In genomic region chr16:170088-170507, GRCh38 we compare ENCODE assay signal across 2 cellular contexts.
TF ChIP-seq lines count a peak whose summit lies in the region.

No MANE protein-coding gene starts in this region.

TF ChIP-seq in GM23338, 12 proteins besides CTCF, POLR2A, EP300 and RAD21:
- TF ChIP-seq ETS1 (IDR thresholded peaks at IDR 0.05) (peak; percentile 65), REST (IDR thresholded peaks at IDR 0.05; ENCODE audit: unreplicated experiment) (peak; percentile 67)

TF ChIP-seq in GM12878, 131 proteins besides CTCF, POLR2A, EP300 and RAD21:
- TF ChIP-seq REST (IDR thresholded peaks at IDR 0.05; ENCODE audit: low read depth, low read length), result peak; percentile 39; the same call in 1 of the 2 replicates
